In genomic region chr1:64875101-64875500, GRCh38 we compare ENCODE assay signal across 19 cellular contexts.
A peak's percentile ranks its signal among the peaks of the same experiment; 100 is the strongest.
DNase-seq lines count a peak whose midpoint lies in the region; ATAC-seq lines count a peak whose summit lies in the region.
"Had no signal": no experiment of that assay in that cellular context is flagged by ENCODE, and none has a peak within 500 bp of the region (broad histone marks: within the 10 kb centered on the region; RNA-seq: fewer than 3 reads in every experiment).

No MANE protein-coding gene starts in this region.

- no peak for DNase-seq in activated naive CD8-positive, alpha-beta T cell treated with anti-CD3 and anti-CD28 coated beads, Interleukin-2, amount 50 U/mL, for 24 hours
- DNase-seq in amniotic epithelial cell (ENCODE audit: low read depth) (peak; percentile 35), myocyte (ENCODE audit: low read depth) (peak; percentile 61), head of caudate nucleus (no peak), T1000 (lab: John Stamatoyannopoulos, UW) (no peak)
- no peak for DNase-seq in stimulated activated naive CD8-positive, alpha-beta T cell treated with anti-CD3 and anti-CD28 coated beads, Interleukin-15, amount 100 ng/mL, for 72 hours
- DNase-seq in stimulated activated CD4-positive, alpha-beta T cell treated with anti-CD3 and anti-CD28 coated beads, Interleukin-15, amount 100 ng/mL, for 24 hours = no peak
- DNase-seq: activated gamma-delta T cell treated with Interleukin-2 at 50 U/mL for 16 hours; DMS153; esophagus squamous epithelium; GF-D8; left lung; NCI-H1105 treated with DMSO at 0.1 percent for 48 hours; NCI-H524; sigmoid colon; stimulated activated CD4-positive, alpha-beta T cell treated with anti-CD3 and anti-CD28 coated beads, Interleukin-1b, Interleukin-23, amount 100 ng/mL, for 48 hours; stimulated activated naive B cell treated with anti-CD40 and anti-IgM and Interleukin-4, amounts not matched to agents 10 μg/mL and 1 μg/mL and 100 μg/mL, for 72 hours; thyroid gland had no signal

- peak overlapping the region; percentile 62 for H3K27ac Mint-ChIP-seq in activated naive CD8-positive, alpha-beta T cell
- H3K27ac Mint-ChIP-seq in activated naive CD8-positive, alpha-beta T cell treated with anti-CD3 and anti-CD28 coated beads, Interleukin-2, amount 50 U/mL, for 24 hours = no peak overlapping the region
- no peak overlapping the region for H3K27ac Mint-ChIP-seq in stimulated activated naive CD8-positive, alpha-beta T cell treated with anti-CD3 and anti-CD28 coated beads, Interleukin-15, amount 100 ng/mL, for 72 hours

- H3K9me3 Mint-ChIP-seq in activated naive CD8-positive, alpha-beta T cell (ENCODE audit: low read depth) = no peaks in the 10 kb centered on the region
- no peaks in the 10 kb centered on the region for H3K9me3 Mint-ChIP-seq in activated naive CD8-positive, alpha-beta T cell treated with anti-CD3 and anti-CD28 coated beads, Interleukin-2, amount 50 U/mL, for 24 hours
- H3K9me3 Mint-ChIP-seq in stimulated activated naive CD8-positive, alpha-beta T cell treated with anti-CD3 and anti-CD28 coated beads, Interleukin-15, amount 100 ng/mL, for 72 hours = no peaks in the 10 kb centered on the region
- H3K9me3 Mint-ChIP-seq: stimulated activated naive B cell treated with anti-CD40 and anti-IgM and Interleukin-4, amounts not matched to agents 10 μg/mL and 1 μg/mL and 100 μg/mL, for 72 hours had no signal

- intact Hi-C loops in head of caudate nucleus (cut with DNase I) = no loop called here

- H3K27me3 Mint-ChIP-seq in activated naive CD8-positive, alpha-beta T cell = no peaks in the 10 kb centered on the region
- H3K27me3 Mint-ChIP-seq in activated naive CD8-positive, alpha-beta T cell treated with anti-CD3 and anti-CD28 coated beads, Interleukin-2, amount 50 U/mL, for 24 hours = no peaks in the 10 kb centered on the region
- H3K27me3 Mint-ChIP-seq in stimulated activated naive CD8-positive, alpha-beta T cell treated with anti-CD3 and anti-CD28 coated beads, Interleukin-15, amount 100 ng/mL, for 72 hours = no peaks in the 10 kb centered on the region
- H3K27me3 Mint-ChIP-seq: stimulated activated naive B cell treated with anti-CD40 and anti-IgM and Interleukin-4, amounts not matched to agents 10 μg/mL and 1 μg/mL and 100 μg/mL, for 72 hours had no signal

- peaks cover 52% of the 10 kb centered on the region for H3K4me1 Mint-ChIP-seq in activated naive CD8-positive, alpha-beta T cell (ENCODE audit: low read depth)
- H3K4me1 Mint-ChIP-seq in activated naive CD8-positive, alpha-beta T cell treated with anti-CD3 and anti-CD28 coated beads, Interleukin-2, amount 50 U/mL, for 24 hours = peaks cover 47% of the 10 kb centered on the region
- peaks cover 61% of the 10 kb centered on the region for H3K4me1 Mint-ChIP-seq in stimulated activated naive CD8-positive, alpha-beta T cell treated with anti-CD3 and anti-CD28 coated beads, Interleukin-15, amount 100 ng/mL, for 72 hours

- no peak for ATAC-seq in activated naive CD8-positive, alpha-beta T cell treated with anti-CD3 and anti-CD28 coated beads, Interleukin-2, amount 50 U/mL, for 24 hours
- no peak for ATAC-seq in stimulated activated naive CD8-positive, alpha-beta T cell treated with anti-CD3 and anti-CD28 coated beads, Interleukin-15, amount 100 ng/mL, for 72 hours
- ATAC-seq: left lung; stimulated activated naive B cell treated with anti-CD40 and anti-IgM and Interleukin-4, amounts not matched to agents 10 μg/mL and 1 μg/mL and 100 μg/mL, for 72 hours had no signal

- H3K4me3 Mint-ChIP-seq in activated naive CD8-positive, alpha-beta T cell = no peak overlapping the region
- H3K4me3 Mint-ChIP-seq in activated naive CD8-positive, alpha-beta T cell treated with anti-CD3 and anti-CD28 coated beads, Interleukin-2, amount 50 U/mL, for 24 hours = no peak overlapping the region
- peak overlapping the region in 1 of 2 donors; percentile 26 for H3K4me3 Mint-ChIP-seq in stimulated activated naive CD8-positive, alpha-beta T cell treated with anti-CD3 and anti-CD28 coated beads, Interleukin-15, amount 100 ng/mL, for 72 hours
- H3K4me3 Mint-ChIP-seq: stimulated activated naive B cell treated with anti-CD40 and anti-IgM and Interleukin-4, amounts not matched to agents 10 μg/mL and 1 μg/mL and 100 μg/mL, for 72 hours had no signal

- H3K36me3 Mint-ChIP-seq in activated naive CD8-positive, alpha-beta T cell = peaks cover 21% of the 10 kb centered on the region
- peaks cover 55% of the 10 kb centered on the region for H3K36me3 Mint-ChIP-seq in activated naive CD8-positive, alpha-beta T cell treated with anti-CD3 and anti-CD28 coated beads, Interleukin-2, amount 50 U/mL, for 24 hours (ENCODE audit: low read depth)

Comparison
In these comparisons a context has a peak if more than half of its experiments do, and no peak if none do; other contexts are left out.
1. DNase-seq: peak in amniotic epithelial cell (single experiment) and myocyte (single experiment); none in activated naive CD8-positive, alpha-beta T cell treated with anti-CD3 and anti-CD28 coated beads, Interleukin-2, amount 50 U/mL, for 24 hours (single experiment), stimulated activated naive CD8-positive, alpha-beta T cell treated with anti-CD3 and anti-CD28 coated beads, Interleukin-15, amount 100 ng/mL, for 72 hours (0 of 2), head of caudate nucleus (0 of 42), T1000 (single experiment) and stimulated activated CD4-positive, alpha-beta T cell treated with anti-CD3 and anti-CD28 coated beads, Interleukin-15, amount 100 ng/mL, for 24 hours (single experiment).